ENCODE assay signal across 35 cellular contexts in genomic region chr7:116597384-116597783, GRCh38.
"Had no signal": no experiment of that assay in that cellular context is flagged by ENCODE, and none has a peak within 500 bp of the region (broad histone marks: within the 10 kb centered on the region; RNA-seq: fewer than 3 reads in every experiment).

No MANE protein-coding gene starts in this region.

- H3K36me3 ChIP-seq: adrenal gland, ascending aorta, brain microvascular endothelial cell, breast epithelium, cardiac muscle cell had no signal

- H3K4me3 ChIP-seq: adrenal gland, ascending aorta, body of pancreas, breast epithelium, cardiac muscle cell had no signal

- FAIRE-seq: astrocyte, bronchial epithelial cell had no signal

- H3K27me3 ChIP-seq: adrenal gland, ascending aorta, body of pancreas, brain microvascular endothelial cell, breast epithelium, cardiac muscle cell had no signal

- DNase-seq: activated effector memory CD4-positive, alpha-beta T cell treated with anti-CD3 and anti-CD28 coated beads, Interleukin-2, amount 50 U/mL, for 16 hours; activated effector memory CD4-positive, alpha-beta T cell treated with Interleukin-2 at 50 U/mL for 16 hours; activated gamma-delta T cell; activated gamma-delta T cell treated with Interleukin-2 at 50 U/mL for 16 hours; activated naive CD4-positive, alpha-beta T cell; activated naive CD4-positive, alpha-beta T cell treated with anti-CD3 and anti-CD28 coated beads for 36 hours; activated naive CD4-positive, alpha-beta T cell treated with anti-CD3 and anti-CD28 coated beads, Interleukin-2, amount 10 ng/mL, durations not matched to agents 7 days and 5 days; activated naive CD4-positive, alpha-beta T cell treated with anti-CD3 and anti-CD28 coated beads, Interleukin-2, amount 50 U/mL, for 16 hours; activated naive CD4-positive, alpha-beta T cell treated with Interleukin-2 at 50 U/mL for 16 hours; activated naive CD8-positive, alpha-beta T cell treated with anti-CD3 and anti-CD28 coated beads for 36 hours; activated naive CD8-positive, alpha-beta T cell treated with anti-CD3 and anti-CD28 coated beads, Interleukin-2, amount 10 ng/mL, durations not matched to agents 7 days and 5 days; activated naive CD8-positive, alpha-beta T cell treated with anti-CD3 and anti-CD28 coated beads, Interleukin-2, amount 50 U/mL, for 24 hours; activated T-cell treated with anti-CD3 and anti-CD28 coated beads for 4 hours; activated T-cell treated with anti-CD3 and anti-CD28 coated beads, Interleukin-2, amount 50 U/mL, for 1 hour; activated T-cell treated with anti-CD3 and anti-CD28 coated beads, Interleukin-2, amount 50 U/mL, for 24 hours; activated T-cell treated with anti-CD3 and anti-CD28 coated beads, Interleukin-2, amount 50 U/mL, for 4 hours; activated T-cell treated with anti-CD3 and anti-CD28 coated beads, Interleukin-2, amount 50 U/mL, for 48 hours; activated T-cell treated with anti-CD3 and anti-CD28 coated beads, Interleukin-2, amount 50 U/mL, for 72 hours; adrenal gland; amniotic stem cell; amygdala; anterior cingulate cortex; aorta; brain microvascular endothelial cell; caudate nucleus; central memory CD4-positive, alpha-beta T cell; cerebellar nuclear complex had no signal

- H3K4me1 ChIP-seq: adrenal gland, ascending aorta, breast epithelium had no signal

- H3K27ac ChIP-seq: adrenal gland, ascending aorta, body of pancreas, brain microvascular endothelial cell, breast epithelium, cardiac muscle cell had no signal

- ATAC-seq: activated naive CD4-positive, alpha-beta T cell treated with anti-CD3 and anti-CD28 coated beads, Interleukin-2, amount 50 U/mL, for 72 hours; activated naive CD8-positive, alpha-beta T cell treated with anti-CD3 and anti-CD28 coated beads, Interleukin-2, amount 50 U/mL, for 24 hours; activated T-cell treated with anti-CD3 and anti-CD28 coated beads, Interleukin-2, amount 50 U/mL, for 4 hours; activated T-cell treated with anti-CD3 and anti-CD28 coated beads, Interleukin-2, amount 50 U/mL, for 72 hours; activated T-helper 17 cell treated with anti-CD3 and anti-CD28 coated beads, Interleukin-2, amount 50 U/mL, for 72 hours; body of pancreas had no signal

- H3K9me3 ChIP-seq: adrenal gland, ascending aorta, body of pancreas, breast epithelium had no signal
